2 cellular contexts compared by ENCODE assay signal in the genomic region with DNA sequence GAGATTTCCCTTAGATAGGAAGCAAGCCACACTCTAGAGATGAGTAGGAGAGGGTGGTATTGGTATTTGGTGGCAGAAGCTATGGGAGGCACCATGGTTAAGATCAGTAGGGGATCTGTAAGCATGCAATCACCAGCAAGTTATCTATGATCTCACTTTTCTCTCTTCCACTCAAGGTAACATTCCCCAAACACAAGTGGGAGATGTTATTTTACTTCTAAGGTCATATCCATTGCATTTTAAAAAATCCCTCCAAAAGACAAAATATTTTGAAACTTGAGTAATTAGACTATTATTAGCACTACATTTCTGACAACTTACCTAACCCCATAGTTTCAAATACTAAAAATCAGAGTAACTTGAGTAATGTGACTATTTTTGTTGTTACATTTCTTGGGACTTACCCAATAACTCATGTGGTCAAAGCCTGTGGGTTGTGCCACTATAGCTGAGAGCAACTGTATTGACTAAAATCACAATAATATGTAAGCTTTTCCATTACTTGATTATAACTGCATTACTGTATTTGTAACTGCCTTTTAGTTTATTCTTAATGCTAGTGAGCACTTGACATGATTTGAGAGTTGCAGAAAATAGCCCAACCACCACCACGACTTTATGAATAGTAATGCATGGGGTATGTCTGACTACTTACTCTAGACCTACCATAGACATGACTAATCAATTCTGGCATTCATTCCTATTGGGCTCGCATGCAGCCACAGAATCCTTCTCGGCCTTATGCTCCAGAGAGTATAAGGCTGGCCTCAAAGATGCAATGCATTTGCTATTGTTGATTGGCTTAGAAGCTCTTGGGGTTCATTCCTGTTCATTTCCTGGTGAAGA.
TF ChIP-seq lines count a peak whose summit lies in the region.

No MANE protein-coding gene starts in this region.

TF ChIP-seq in SK-N-SH, 30 proteins besides CTCF, POLR2A, EP300 and RAD21 (continued from another document):
- TF ChIP-seq, protein P1, sequence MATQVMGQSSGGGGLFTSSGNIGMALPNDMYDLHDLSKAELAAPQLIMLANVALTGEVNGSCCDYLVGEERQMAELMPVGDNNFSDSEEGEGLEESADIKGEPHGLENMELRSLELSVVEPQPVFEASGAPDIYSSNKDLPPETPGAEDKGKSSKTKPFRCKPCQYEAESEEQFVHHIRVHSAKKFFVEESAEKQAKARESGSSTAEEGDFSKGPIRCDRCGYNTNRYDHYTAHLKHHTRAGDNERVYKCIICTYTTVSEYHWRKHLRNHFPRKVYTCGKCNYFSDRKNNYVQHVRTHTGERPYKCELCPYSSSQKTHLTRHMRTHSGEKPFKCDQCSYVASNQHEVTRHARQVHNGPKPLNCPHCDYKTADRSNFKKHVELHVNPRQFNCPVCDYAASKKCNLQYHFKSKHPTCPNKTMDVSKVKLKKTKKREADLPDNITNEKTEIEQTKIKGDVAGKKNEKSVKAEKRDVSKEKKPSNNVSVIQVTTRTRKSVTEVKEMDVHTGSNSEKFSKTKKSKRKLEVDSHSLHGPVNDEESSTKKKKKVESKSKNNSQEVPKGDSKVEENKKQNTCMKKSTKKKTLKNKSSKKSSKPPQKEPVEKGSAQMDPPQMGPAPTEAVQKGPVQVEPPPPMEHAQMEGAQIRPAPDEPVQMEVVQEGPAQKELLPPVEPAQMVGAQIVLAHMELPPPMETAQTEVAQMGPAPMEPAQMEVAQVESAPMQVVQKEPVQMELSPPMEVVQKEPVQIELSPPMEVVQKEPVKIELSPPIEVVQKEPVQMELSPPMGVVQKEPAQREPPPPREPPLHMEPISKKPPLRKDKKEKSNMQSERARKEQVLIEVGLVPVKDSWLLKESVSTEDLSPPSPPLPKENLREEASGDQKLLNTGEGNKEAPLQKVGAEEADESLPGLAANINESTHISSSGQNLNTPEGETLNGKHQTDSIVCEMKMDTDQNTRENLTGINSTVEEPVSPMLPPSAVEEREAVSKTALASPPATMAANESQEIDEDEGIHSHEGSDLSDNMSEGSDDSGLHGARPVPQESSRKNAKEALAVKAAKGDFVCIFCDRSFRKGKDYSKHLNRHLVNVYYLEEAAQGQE (IDR thresholded peaks at IDR 0.05; ENCODE audit: low read depth, low read length) = no peak
- no peak for TF ChIP-seq MAX (IDR thresholded peaks at IDR 0.05; ENCODE audit: low read depth)
- TF ChIP-seq SMC3 (IDR thresholded peaks at IDR 0.05; ENCODE audit: low read depth, low read length) = no peak
- TF ChIP-seq USF2 (IDR thresholded peaks at IDR 0.05; ENCODE audit: borderline replicate concordance, low read depth, low read length) = no peak
- no peak for TF ChIP-seq ELF1 (IDR thresholded peaks at IDR 0.05)
- no peak for TF ChIP-seq JUND (IDR thresholded peaks at IDR 0.05)
- TF ChIP-seq FOXJ3 (CRISPR knock-in tag; IDR thresholded peaks at IDR 0.05) = no peak

TF ChIP-seq in SK-N-SH treated with all-trans-retinoic acid at 6 μM for 48 hours, 23 proteins besides CTCF, POLR2A, EP300 and RAD21 (continued from another document):
- no peak for TF ChIP-seq CSRNP3 (CRISPR knock-in tag; IDR thresholded peaks at IDR 0.05)
- TF ChIP-seq ZNF70 (CRISPR knock-in tag; IDR thresholded peaks at IDR 0.05) = no peak
- no peak for TF ChIP-seq ZNF565 (CRISPR knock-in tag; conservative IDR thresholded peaks at IDR 0.05; ENCODE audit: low read depth)
- TF ChIP-seq ARNTL (CRISPR knock-in tag; IDR thresholded peaks at IDR 0.05; ENCODE audit: borderline replicate concordance, low read depth) = no peak
- no peak for TF ChIP-seq ESRRG (CRISPR knock-in tag; IDR thresholded peaks at IDR 0.05)
- TF ChIP-seq PPARA (CRISPR knock-in tag; IDR thresholded peaks at IDR 0.05; ENCODE audit: borderline replicate concordance) = no peak
- no peak for TF ChIP-seq ZFP3 (CRISPR knock-in tag; IDR thresholded peaks at IDR 0.05)
- TF ChIP-seq, protein P2, sequence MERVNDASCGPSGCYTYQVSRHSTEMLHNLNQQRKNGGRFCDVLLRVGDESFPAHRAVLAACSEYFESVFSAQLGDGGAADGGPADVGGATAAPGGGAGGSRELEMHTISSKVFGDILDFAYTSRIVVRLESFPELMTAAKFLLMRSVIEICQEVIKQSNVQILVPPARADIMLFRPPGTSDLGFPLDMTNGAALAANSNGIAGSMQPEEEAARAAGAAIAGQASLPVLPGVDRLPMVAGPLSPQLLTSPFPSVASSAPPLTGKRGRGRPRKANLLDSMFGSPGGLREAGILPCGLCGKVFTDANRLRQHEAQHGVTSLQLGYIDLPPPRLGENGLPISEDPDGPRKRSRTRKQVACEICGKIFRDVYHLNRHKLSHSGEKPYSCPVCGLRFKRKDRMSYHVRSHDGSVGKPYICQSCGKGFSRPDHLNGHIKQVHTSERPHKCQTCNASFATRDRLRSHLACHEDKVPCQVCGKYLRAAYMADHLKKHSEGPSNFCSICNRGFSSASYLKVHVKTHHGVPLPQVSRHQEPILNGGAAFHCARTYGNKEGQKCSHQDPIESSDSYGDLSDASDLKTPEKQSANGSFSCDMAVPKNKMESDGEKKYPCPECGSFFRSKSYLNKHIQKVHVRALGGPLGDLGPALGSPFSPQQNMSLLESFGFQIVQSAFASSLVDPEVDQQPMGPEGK (CRISPR knock-in tag; IDR thresholded peaks at IDR 0.05; ENCODE audit: borderline replicate concordance) = no peak
